ENCODE assay signal across 18 cellular contexts in the genomic region with DNA sequence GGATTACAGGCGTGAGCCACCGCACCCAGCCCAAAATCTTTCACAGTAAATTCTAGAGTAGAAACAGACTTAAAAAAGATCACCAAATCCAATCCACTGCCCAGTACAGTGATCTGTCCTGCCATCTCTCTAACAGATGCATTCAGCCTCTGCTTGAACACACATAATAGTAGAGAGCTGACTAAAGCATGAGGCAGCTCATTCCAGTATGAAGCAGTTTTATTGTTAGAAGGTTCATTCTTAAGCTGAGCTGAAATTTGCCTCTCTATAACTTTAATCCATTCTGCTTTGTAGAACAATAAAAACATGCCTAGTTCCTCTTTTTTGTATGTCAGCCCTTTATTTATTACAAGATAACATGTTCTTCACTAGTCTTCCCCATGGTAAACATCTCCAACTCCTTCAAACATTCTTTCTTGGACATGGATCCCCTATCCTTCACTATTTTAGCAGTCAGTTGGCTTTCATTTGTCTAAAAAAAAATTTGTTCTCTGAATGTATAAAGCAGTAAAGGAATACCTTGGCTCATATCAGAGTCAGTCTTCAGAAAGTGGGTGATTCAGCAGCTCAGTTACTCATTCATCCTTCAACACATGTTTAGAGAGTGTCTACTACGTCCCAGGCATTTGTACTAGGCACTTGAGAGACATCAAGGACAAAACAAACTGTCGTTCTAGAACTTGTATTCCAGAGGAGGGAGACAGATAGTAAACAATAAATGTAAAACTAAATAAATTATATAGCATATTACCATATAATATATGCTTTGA. TPM values are rescaled to one million over a fixed set of nuclear protein-coding genes. Genes with fewer than 3 reads are reported as not detected.
DNase-seq lines count a peak whose midpoint lies in the region; ATAC-seq, FAIRE-seq and TF ChIP-seq lines count a peak whose summit lies in the region.
"Had no signal": no experiment of that assay in that cellular context is flagged by ENCODE, and none has a peak within 500 bp of the region (broad histone marks: within the 10 kb centered on the region; RNA-seq: fewer than 3 reads in every experiment).

No MANE protein-coding gene starts in this region.

- TF ChIP-seq EP300 in SK-N-SH (IDR thresholded peaks at IDR 0.05; ENCODE audit: borderline replicate concordance in 1 of 2, low read depth in 1 of 2, low read length in 1 of 2) = no peak

- POLR2A ChIA-PET in SK-N-SH (lab: Yijun Ruan, JAX) = no interaction called here

- CTCF ChIA-PET in activated naive CD4-positive, alpha-beta T cell treated with anti-CD3 and anti-CD28 coated beads for 36 hours (lab: Charles Lee) = no interaction called here
- CTCF ChIA-PET in SK-N-SH (lab: Yijun Ruan, JAX) = no interaction called here

- H3K9ac ChIP-seq in SK-N-SH = no peak overlapping the region
- H3K9ac ChIP-seq: neural progenitor cell had no signal

- H3K4me3 Mint-ChIP-seq in activated naive CD4-positive, alpha-beta T cell treated with anti-CD3 and anti-CD28 coated beads for 36 hours = no peak overlapping the region
- H3K4me3 Mint-ChIP-seq: activated B cell treated with CpG ODN at 0.5 μM for 24 hours; activated T-helper 1 cell treated with anti-CD3 and anti-CD28 coated beads, Interleukin-12 subunit alpha, Interleukin-12 subunit beta, Interleukin-2, Interleukin-4 antibody, amounts not matched to agents 30 ng/mL and 10 ng/mL and 1 ng/mL, durations not matched to agents 14 hours and 24 hours and 36 hours; B cell; neural progenitor cell had no signal

- H4K20me1 ChIP-seq in SK-N-SH (ENCODE audit: insufficient read depth) = no peaks in the 10 kb centered on the region

- H3K27ac ChIP-seq in left lung = no peak overlapping the region
- no peak overlapping the region for H3K27ac ChIP-seq in SK-N-SH (ENCODE audit: low read depth in 2 of 2, low read length in 1 of 2)
- H3K27ac ChIP-seq: coronary artery, neural progenitor cell had no signal

- no peaks in the 10 kb centered on the region for H3K79me2 ChIP-seq in SK-N-SH (ENCODE audit: insufficient read depth)

- WGBS in SK-N-SH (ENCODE audit: low lambda C conversion rate) = 70% methylated on average over 4 of the region's 4 CpGs

- H3K27ac Mint-ChIP-seq in activated naive CD4-positive, alpha-beta T cell treated with anti-CD3 and anti-CD28 coated beads for 36 hours = no peak overlapping the region
- H3K27ac Mint-ChIP-seq: activated B cell treated with CpG ODN at 0.5 μM for 24 hours; activated T-helper 1 cell treated with anti-CD3 and anti-CD28 coated beads, Interleukin-12 subunit alpha, Interleukin-12 subunit beta, Interleukin-2, Interleukin-4 antibody, amounts not matched to agents 30 ng/mL and 10 ng/mL and 1 ng/mL, durations not matched to agents 14 hours and 24 hours and 36 hours; B cell; neural progenitor cell had no signal

- no peak for FAIRE-seq in bronchial epithelial cell (lab: Jason Lieb, UNC)
- no peak for FAIRE-seq in GM12891 (lab: Jason Lieb, UNC)
- FAIRE-seq: kidney had no signal

- no peak for TF ChIP-seq RAD21 in SK-N-SH (IDR thresholded peaks at IDR 0.05; ENCODE audit: low read length)

- H3K27me3 ChIP-seq in bronchial epithelial cell (ENCODE audit: control insufficient read depth, insufficient read depth, low read length) (no peaks in the 10 kb centered on the region), left lung (no peaks in the 10 kb centered on the region), SK-N-SH (ENCODE audit: insufficient read depth) (no peaks in the 10 kb centered on the region; the same call in 1 of the 2 replicates)
- H3K27me3 ChIP-seq: neural progenitor cell had no signal

- H3K27me3 Mint-ChIP-seq in activated naive CD4-positive, alpha-beta T cell treated with anti-CD3 and anti-CD28 coated beads for 36 hours (ENCODE audit: low read depth) = peaks cover 7% of the 10 kb centered on the region

- DNase-seq in EL = peak; percentile 35
- DNase-seq in NB4 (ENCODE audit: low read depth) = peak; percentile 17
- DNase-seq in bronchial epithelial cell (ENCODE audit: low read depth) = peak; percentile 81
- DNase-seq in left lung = no peak
- no peak for DNase-seq in GM20000 (ENCODE audit: low spot score)
- no peak for DNase-seq in activated naive CD4-positive, alpha-beta T cell treated with anti-CD3 and anti-CD28 coated beads for 36 hours
- no peak for DNase-seq in GM12891 (ENCODE audit: insufficient read length, low spot score)
- DNase-seq in SK-N-SH = no peak
- DNase-seq: activated B cell treated with CpG ODN at 0.5 μM for 24 hours, erythroblast, kidney, NCI-H1417, NCI-H2171 had no signal

- intact Hi-C loops in left lung (cut with DNase I) = no loop called here
- intact Hi-C loops in activated naive CD4-positive, alpha-beta T cell treated with anti-CD3 and anti-CD28 coated beads for 36 hours (cut with micrococcal nuclease) = no loop called here

- no peaks in the 10 kb centered on the region for H3K36me3 Mint-ChIP-seq in activated naive CD4-positive, alpha-beta T cell treated with anti-CD3 and anti-CD28 coated beads for 36 hours (ENCODE audit: low read depth)
- H3K36me3 Mint-ChIP-seq: neural progenitor cell had no signal

- H3K9me2 ChIP-seq in SK-N-SH = no peaks in the 10 kb centered on the region

- H3K4me3 ChIP-seq in NB4 (ENCODE audit: low read depth, low read length) = no peak overlapping the region
- no peak overlapping the region for H3K4me3 ChIP-seq in bronchial epithelial cell (ENCODE audit: low read depth, low read length)
- H3K4me3 ChIP-seq in left lung = no peak overlapping the region
- H3K4me3 ChIP-seq in SK-N-SH (ENCODE audit: low read depth in 2 of 2, low read length in 1 of 2) = no peak overlapping the region
- H3K4me3 ChIP-seq: coronary artery, neural progenitor cell had no signal

- H3K9me3 Mint-ChIP-seq in activated naive CD4-positive, alpha-beta T cell treated with anti-CD3 and anti-CD28 coated beads for 36 hours = no peaks in the 10 kb centered on the region
- H3K9me3 Mint-ChIP-seq: activated B cell treated with CpG ODN at 0.5 μM for 24 hours; activated T-helper 1 cell treated with anti-CD3 and anti-CD28 coated beads, Interleukin-12 subunit alpha, Interleukin-12 subunit beta, Interleukin-2, Interleukin-4 antibody, amounts not matched to agents 30 ng/mL and 10 ng/mL and 1 ng/mL, durations not matched to agents 14 hours and 24 hours and 36 hours; neural progenitor cell had no signal

- H3K9me3 ChIP-seq in left lung (no peaks in the 10 kb centered on the region), SK-N-SH (no peaks in the 10 kb centered on the region)

- ATAC-seq in left lung = peak; percentile 49
- ATAC-seq: right cardiac atrium had no signal

- H3K4me1 Mint-ChIP-seq in activated naive CD4-positive, alpha-beta T cell treated with anti-CD3 and anti-CD28 coated beads for 36 hours (ENCODE audit: low read depth) = no peaks in the 10 kb centered on the region
- H3K4me1 Mint-ChIP-seq: activated B cell treated with CpG ODN at 0.5 μM for 24 hours, B cell, neural progenitor cell had no signal

- no peak overlapping the region for H2AFZ ChIP-seq in SK-N-SH (ENCODE audit: low read depth)
- H2AFZ ChIP-seq: neural progenitor cell had no signal

- peaks cover 0 to 16% of the 10 kb centered on the region in 2 donors for H3K4me1 ChIP-seq in left lung
- H3K4me1 ChIP-seq in SK-N-SH (ENCODE audit: control insufficient read depth in 1 of 2, insufficient read depth in 2 of 2, low read depth in 1 of 2, low read length in 1 of 2) = peaks cover 0 to 2% of the 10 kb centered on the region in 2 experiments; a peak in 2 of 4 replicates
- H3K4me1 ChIP-seq: neural progenitor cell had no signal

- no peak overlapping the region for H3K4me2 ChIP-seq in SK-N-SH
- H3K4me2 ChIP-seq: neural progenitor cell had no signal

- H3K36me3 ChIP-seq in bronchial epithelial cell (ENCODE audit: control insufficient read depth, insufficient read depth, low read length) (no peaks in the 10 kb centered on the region), left lung (no peaks in the 10 kb centered on the region), SK-N-SH (replicated peaks in 1 of 2; ENCODE audit: control insufficient read depth in 1 of 2, insufficient read depth in 2 of 2, low read length in 1 of 2) (no peaks in the 10 kb centered on the region)
- H3K36me3 ChIP-seq: neural progenitor cell had no signal

- TF ChIP-seq POLR2A in NB4 (IDR thresholded peaks at IDR 0.05; ENCODE audit: extremely low read depth, insufficient read length) (no peak), GM12891 (IDR thresholded peaks at IDR 0.05; ENCODE audit: low read depth, low read length) (no peak)

- no peaks in the 10 kb centered on the region for H3F3A ChIP-seq in SK-N-SH (replicated peaks; ENCODE audit: insufficient read depth)

- TF ChIP-seq CTCF in NB4 (IDR thresholded peaks at IDR 0.05; ENCODE audit: low read depth, low read length) = no peak
- no peak for TF ChIP-seq CTCF in bronchial epithelial cell (IDR thresholded peaks at IDR 0.05; ENCODE audit: insufficient read depth, low read length, severe bottlenecking)
- TF ChIP-seq CTCF in left lung (IDR thresholded peaks at IDR 0.05) = no peak
- TF ChIP-seq CTCF in GM20000 (IDR thresholded peaks at IDR 0.05; ENCODE audit: extremely low read depth, missing control alignments) = no peak
- no peak for TF ChIP-seq CTCF in SK-N-SH (IDR thresholded peaks at IDR 0.05)

TF ChIP-seq in GM12891, 5 proteins besides CTCF, POLR2A, EP300 and RAD21:
- TF ChIP-seq PAX5 (IDR thresholded peaks at IDR 0.05; ENCODE audit: insufficient read depth, low read length, severe bottlenecking) (no peak), SPI1 (IDR thresholded peaks at IDR 0.05; ENCODE audit: low read depth, low read length) (no peak), POLR2AphosphoS5 (IDR thresholded peaks at IDR 0.05; ENCODE audit: low read depth, low read length) (no peak), TAF1 (IDR thresholded peaks at IDR 0.05; ENCODE audit: low read depth, low read length) (no peak), POU2F2 (IDR thresholded peaks at IDR 0.05; ENCODE audit: low read depth, low read length) (no peak)

TF ChIP-seq in SK-N-SH, 30 proteins besides CTCF, POLR2A, EP300 and RAD21:
- TF ChIP-seq RCOR1 (IDR thresholded peaks at IDR 0.05; ENCODE audit: low read length) = no peak
- TF ChIP-seq IRF3 (IDR thresholded peaks at IDR 0.05; ENCODE audit: low read depth, low read length) = no peak
- no peak for TF ChIP-seq NRF1 (IDR thresholded peaks at IDR 0.05; ENCODE audit: low read depth, low read length)

RNA-seq across cellular contexts. Expression of gene PTBP2, which starts 10.7 kb away (rescaled TPM):
- total RNA-seq in bronchial epithelial cell (7.9 and 10.5 TPM in 2 replicates), left lung (10 to 100 TPM; 12.7 to 14.4 TPM)
- 10 to 100 TPM; 12.6 to 13.1 TPM for total RNA-seq in activated naive CD4-positive, alpha-beta T cell treated with anti-CD3 and anti-CD28 coated beads for 36 hours
- 4.1 TPM for polyA plus RNA-seq in GM12891 (2012; ENCODE audit: low read depth, missing spikeins)
- 7.3 and 9.8 TPM in 2 replicates for polyA plus RNA-seq in SK-N-SH (2012; rRNA removed)
- 7.4 and 9.0 TPM in 2 replicates for polyA plus RNA-seq in SK-N-SH (2012; cell fraction: cytosol; rRNA removed)
- polyA plus RNA-seq in SK-N-SH (2012; cell fraction: nucleus; rRNA removed) = 22.5 and 37.8 TPM in 2 replicates

Comparison
In these comparisons a context has a peak if more than half of its experiments do, and no peak if none do; other contexts are left out.
1. DNase-seq: peak in EL (single experiment), NB4 (single experiment) and bronchial epithelial cell (single experiment); none in left lung (0 of 2), GM20000 (single experiment), activated naive CD4-positive, alpha-beta T cell treated with anti-CD3 and anti-CD28 coated beads for 36 hours (single experiment), GM12891 (single experiment) and SK-N-SH (single experiment).